Comparison of ENCODE assay signal across 13 cellular contexts in the genomic region with DNA sequence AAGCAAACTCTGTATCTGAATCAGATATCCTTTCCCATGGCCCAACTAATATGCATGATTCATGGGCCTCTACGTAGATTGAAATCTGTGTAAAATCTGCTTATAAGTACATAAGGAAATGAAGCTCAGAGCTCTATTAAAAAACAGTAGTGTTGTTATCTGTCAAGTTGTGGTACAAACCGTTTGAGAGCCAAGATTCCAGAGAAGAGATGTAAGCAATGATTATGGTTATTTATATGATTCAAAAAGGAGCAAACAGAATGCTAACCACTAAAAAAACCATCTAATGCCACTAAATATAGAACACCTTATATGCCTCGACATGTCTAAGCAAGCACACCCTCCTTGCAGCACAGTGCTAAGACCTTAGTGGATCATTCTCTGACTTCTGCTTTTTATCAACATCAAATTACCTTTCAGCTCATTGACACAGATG. TPM values are rescaled to one million over a fixed set of nuclear protein-coding genes. Genes with fewer than 3 reads are reported as not detected.
DNase-seq lines count a peak whose midpoint lies in the region; ATAC-seq and TF ChIP-seq lines count a peak whose summit lies in the region.
"Had no signal": no experiment of that assay in that cellular context is flagged by ENCODE, and none has a peak within 500 bp of the region (broad histone marks: within the 10 kb centered on the region; RNA-seq: fewer than 3 reads in every experiment).

No MANE protein-coding gene starts in this region.

- in situ Hi-C loops in mammary epithelial cell (cut with MboI; ENCODE audit: low sequenced_read_pairs in 2 of 2) (loop anchor here in 1 of 2 donors (25.0 kb wide), 1 partner anchor 586 kb away; no protein-coding TSS in a partner anchor), transverse colon (cut with MboI; ENCODE audit: low pct_ligation_motif_present in 1 of 4, low pct_unique_long_range_greater_than_20kb in 1 of 4, low sequenced_read_pairs in 3 of 4) (loop anchor here in 2 of 4 donors (25.0 kb wide), 2 partner anchors 586 to 611 kb away; no protein-coding TSS in a partner anchor)

- H3K4me2 ChIP-seq in mammary epithelial cell (ENCODE audit: insufficient read depth, low read depth, low read length): peak overlapping the region; percentile 52

- TF ChIP-seq CTCF in mammary epithelial cell (conservative IDR thresholded peaks at IDR 0.05 in 1 of 2, IDR thresholded peaks at IDR 0.05 in 1 of 2; ENCODE audit: extremely low read depth in 1 of 2, insufficient read depth in 1 of 2, low read depth in 1 of 2, low read length in 2 of 2) (no peak), transverse colon (IDR thresholded peaks at IDR 0.05) (no peak)

- H3K4me1 Mint-ChIP-seq in activated T-cell treated with anti-CD3 and anti-CD28 coated beads, Interleukin-2, amount 50 U/mL, for 24 hours (ENCODE audit: low read depth): peaks cover 43% of the 10 kb centered on the region

- H3K27ac ChIP-seq in mammary epithelial cell (ENCODE audit: insufficient read depth, low read depth, low read length): peak overlapping the region; percentile 11
- no peak overlapping the region for H3K27ac ChIP-seq in transverse colon
- H3K27ac ChIP-seq: pancreas had no signal

- peaks cover 5% of the 10 kb centered on the region for H3K36me3 ChIP-seq in mammary epithelial cell (ENCODE audit: insufficient read depth, low read length)
- peaks cover 0 to 22% (median 8%) of the 10 kb centered on the region in 4 donors for H3K36me3 ChIP-seq in transverse colon

- H3K4me3 ChIP-seq in mammary epithelial cell (replicated peaks in 1 of 3; ENCODE audit: insufficient read depth in 1 of 3, low read depth in 2 of 3, low read length in 3 of 3) (no peak overlapping the region), skeletal muscle cell (ENCODE audit: low read depth, low read length) (no peak overlapping the region), transverse colon (no peak overlapping the region)
- H3K4me3 ChIP-seq: HAP-1, pancreas had no signal

- H3K9ac ChIP-seq in mammary epithelial cell (ENCODE audit: insufficient read depth, low read length): no peak overlapping the region

- ATAC-seq in GM18909 (IDR thresholded peaks at IDR 0.05; ENCODE audit: poor library complexity, unreplicated experiment): no peak
- ATAC-seq: left cardiac atrium, pancreas had no signal

- H3K27me3 Mint-ChIP-seq in activated T-cell treated with anti-CD3 and anti-CD28 coated beads, Interleukin-2, amount 50 U/mL, for 24 hours: no peaks in the 10 kb centered on the region

- H3K79me2 ChIP-seq in mammary epithelial cell (ENCODE audit: insufficient read depth, low read length): no peaks in the 10 kb centered on the region

- no peaks in the 10 kb centered on the region for H3K9me3 ChIP-seq in mammary epithelial cell (replicated peaks; ENCODE audit: insufficient read depth, low read length)
- H3K9me3 ChIP-seq in transverse colon: no peaks in the 10 kb centered on the region
- H3K9me3 ChIP-seq: HAP-1, pancreas had no signal

- peaks cover 2% of the 10 kb centered on the region for H3K9me3 Mint-ChIP-seq in activated T-cell treated with anti-CD3 and anti-CD28 coated beads, Interleukin-2, amount 50 U/mL, for 24 hours

- peaks cover 74% of the 10 kb centered on the region for H3K36me3 Mint-ChIP-seq in activated T-cell treated with anti-CD3 and anti-CD28 coated beads, Interleukin-2, amount 50 U/mL, for 24 hours (ENCODE audit: low read depth)

- no TSS peak for BruUV-seq in mammary epithelial cell (replicated peaks; lab: Mats Ljungman, UMichigan)

- no peak for DNase-seq in activated T-cell treated with anti-CD3 and anti-CD28 coated beads, Interleukin-2, amount 50 U/mL, for 24 hours
- DNase-seq in activated T-cell treated with anti-CD3 and anti-CD28 coated beads, Interleukin-2, amount 50 U/mL, for 1 hour: no peak
- peak; percentile 52 for DNase-seq in LoVo (ENCODE audit: low spot score)
- DNase-seq in mammary epithelial cell: peak; percentile 92
- peak; percentile 31 for DNase-seq in skeletal muscle cell (ENCODE audit: low read depth)
- no peak for DNase-seq in NCI-H526 treated with DMSO at 0.1 percent for 48 hours (lab: John Stamatoyannopoulos, UW)
- DNase-seq in transverse colon: no peak
- DNase-seq: left cardiac atrium, NCI-H187 treated with DMSO at 0.1 percent for 48 hours, pancreas, SHP77 treated with DMSO at 0.1 percent for 48 hours had no signal

- no peak for TF ChIP-seq POLR2A in transverse colon (IDR thresholded peaks at IDR 0.05)

- H3K4me1 ChIP-seq in mammary epithelial cell (ENCODE audit: insufficient read depth, low read length) (peaks cover 26% of the 10 kb centered on the region), transverse colon (no peaks in the 10 kb centered on the region)
- H3K4me1 ChIP-seq: HAP-1, pancreas had no signal

- no peak overlapping the region for H2AFZ ChIP-seq in mammary epithelial cell (ENCODE audit: low read depth, low read length)

- TF ChIP-seq EP300 in transverse colon (IDR thresholded peaks at IDR 0.05; ENCODE audit: low read depth): no peak

- dilution Hi-C loops in mammary epithelial cell (cut with HindIII; ENCODE audit: low sequenced_read_pairs): no loop called here

- H4K20me1 ChIP-seq in mammary epithelial cell (ENCODE audit: insufficient read depth, low read length): no peaks in the 10 kb centered on the region

- CTCF ChIA-PET in mammary epithelial cell (lab: Charles Lee; ENCODE audit: low non-redundant PET): interaction anchor here (0.5 to 0.6 kb wide), 2 partner anchors 1597 to 1822 kb away, joined by 3 read pairs; no protein-coding TSS in a partner anchor

- intact Hi-C loops in mammary epithelial cell (cut with micrococcal nuclease) (loop anchor here (2.0 kb wide), 1 partner anchor 43 kb away; no protein-coding TSS in a partner anchor), transverse colon (cut with DNase I; ENCODE audit: low total_unique reads) (no loop called here)

- WGBS in mammary epithelial cell (ENCODE audit: low coverage, missing lambda C conversion rate): 25% methylated on average over 3 of the region's 3 CpGs
- 53 to 80% methylated on average over 3 of the region's 3 CpGs for WGBS in transverse colon (ENCODE audit: low coverage in 1 of 2), 2 donors

- H3K27ac Mint-ChIP-seq in activated T-cell treated with anti-CD3 and anti-CD28 coated beads, Interleukin-2, amount 50 U/mL, for 24 hours: peak overlapping the region; percentile 87

- H3K27me3 ChIP-seq in mammary epithelial cell (ENCODE audit: insufficient read depth, low read length) (no peaks in the 10 kb centered on the region), transverse colon (no peaks in the 10 kb centered on the region)
- H3K27me3 ChIP-seq: pancreas had no signal

- no peak overlapping the region for H3K4me3 Mint-ChIP-seq in activated T-cell treated with anti-CD3 and anti-CD28 coated beads, Interleukin-2, amount 50 U/mL, for 24 hours

RNA-seq across cellular contexts. Expression of gene RPP38, which starts 26.6 kb away (rescaled TPM):
- total RNA-seq in mammary epithelial cell: 10 to 100 TPM; 13.0 to 21.7 TPM
- polyA plus RNA-seq in mammary epithelial cell: 31.4 TPM
- polyA minus RNA-seq in mammary epithelial cell: 7.0 TPM
- 100 to 1,000 TPM in 1 of 4 donors, 10 to 100 TPM in 2, 1 to 10 TPM in 1; 4.1 to 103 (median 20.9) TPM for total RNA-seq in transverse colon

RNA-seq across cellular contexts. Expression of gene ACBD7, which starts 35.2 kb away (rescaled TPM):
- total RNA-seq in mammary epithelial cell (under 1 TPM; 0.33 to 0.85 TPM), transverse colon (not detected)
- 0.16 TPM for polyA plus RNA-seq in mammary epithelial cell
- polyA minus RNA-seq in mammary epithelial cell: not detected

RNA-seq across cellular contexts. Expression of gene NMT2, which starts 44.7 kb away (rescaled TPM):
- total RNA-seq in mammary epithelial cell (10 to 100 TPM; 12.5 to 15.3 TPM), transverse colon (10 to 100 TPM in 3 of 4 donors, 1 to 10 TPM in 1; 5.2 to 39.3 (median 33.8) TPM)
- 8.0 TPM for polyA plus RNA-seq in mammary epithelial cell
- polyA minus RNA-seq in mammary epithelial cell: 11.3 TPM

Comparison
In these comparisons a context has a peak if more than half of its experiments do, and no peak if none do; other contexts are left out.
1. DNase-seq: peak in LoVo (single experiment), mammary epithelial cell (single experiment) and skeletal muscle cell (single experiment); none in activated T-cell treated with anti-CD3 and anti-CD28 coated beads, Interleukin-2, amount 50 U/mL, for 24 hours (single experiment), activated T-cell treated with anti-CD3 and anti-CD28 coated beads, Interleukin-2, amount 50 U/mL, for 1 hour (single experiment), NCI-H526 treated with DMSO at 0.1 percent for 48 hours (single experiment) and transverse colon (single experiment).